In genomic region chr17:38440614-38441397, GRCh38 we compare ENCODE assay signal across 1 cellular context.
TF ChIP-seq lines count a peak whose summit lies in the region.

No MANE protein-coding gene starts in this region.

TF ChIP-seq in H1, 55 proteins besides CTCF, POLR2A, EP300 and RAD21 (continued from another document):
- TF ChIP-seq ATF2 (IDR thresholded peaks at IDR 0.05; ENCODE audit: low read length) (no peak), CBX5 (IDR thresholded peaks at IDR 0.05; ENCODE audit: low read depth, low read length) (no peak), CBX8 (IDR thresholded peaks at IDR 0.05; ENCODE audit: borderline replicate concordance, low read depth, low read length) (no peak), CHD2 (IDR thresholded peaks at IDR 0.05; ENCODE audit: low read length) (peak; percentile 15; the same call in 1 of the 2 replicates), NRF1 (IDR thresholded peaks at IDR 0.05; ENCODE audit: low read depth, low read length) (no peak), SP1 (IDR thresholded peaks at IDR 0.05; ENCODE audit: low read depth, low read length) (peak; percentile 53; the same call in 1 of the 2 replicates), JUN (IDR thresholded peaks at IDR 0.05; ENCODE audit: low read depth, low read length) (no peak), KDM5A (IDR thresholded peaks at IDR 0.05; ENCODE audit: low read length) (no peak), HDAC6 (IDR thresholded peaks at IDR 0.05; ENCODE audit: low read depth, low read length) (no peak), POU5F1 (IDR thresholded peaks at IDR 0.05; ENCODE audit: low read depth, low read length) (no peak), MAFK (IDR thresholded peaks at IDR 0.05; ENCODE audit: low read depth, low read length) (no peak), ZNF274 (IDR thresholded peaks at IDR 0.05; ENCODE audit: borderline replicate concordance, extremely low read depth, low read length) (no peak), SP4 (IDR thresholded peaks at IDR 0.05; ENCODE audit: low read length) (no peak), ASH2L (IDR thresholded peaks at IDR 0.05; ENCODE audit: low read length) (peak; percentile 50), SAP30 (IDR thresholded peaks at IDR 0.05; ENCODE audit: insufficient read depth, insufficient replicate concordance, low read length) (no peak), HDAC2 (IDR thresholded peaks at IDR 0.05; ENCODE audit: borderline replicate concordance in 1 of 2, low read depth in 2 of 2, low read length in 2 of 2) (peak in 1 of 2 experiments; percentile 91; a peak in 2 of 4 replicates), TCF12 (IDR thresholded peaks at IDR 0.05; ENCODE audit: low read depth, low read length) (0 out of 2 replicates have a peak, but pooled peaks have one; percentile 71), BCL11A (IDR thresholded peaks at IDR 0.05; ENCODE audit: low read depth in 2 of 2, low read length in 2 of 2) (no peak), GTF2F1 (IDR thresholded peaks at IDR 0.05; ENCODE audit: borderline replicate concordance, low read depth, low read length) (no peak), EZH2 (IDR thresholded peaks at IDR 0.05; ENCODE audit: low read depth, low read length, severe bottlenecking) (no peak), SIN3A (conservative IDR thresholded peaks at IDR 0.05 in 1 of 2, IDR thresholded peaks at IDR 0.05 in 1 of 2; ENCODE audit: low read depth in 1 of 2, low read length in 2 of 2) (peak in 1 of 2 experiments; percentile 86; a peak in 2 of 4 replicates), SP2 (IDR thresholded peaks at IDR 0.05; ENCODE audit: low read length) (no peak), CREB1 (IDR thresholded peaks at IDR 0.05) (peak; percentile 35), GABPA (IDR thresholded peaks at IDR 0.05; ENCODE audit: borderline replicate concordance, insufficient read depth, low read length) (no peak), USF2 (IDR thresholded peaks at IDR 0.05; ENCODE audit: low read length) (no peak), YY1 (IDR thresholded peaks at IDR 0.05; ENCODE audit: low read depth, low read length) (no peak), RFX5 (IDR thresholded peaks at IDR 0.05; ENCODE audit: borderline replicate concordance, low read depth, low read length) (no peak), EGR1 (IDR thresholded peaks at IDR 0.05; ENCODE audit: borderline replicate concordance, low read depth, low read length) (no peak), CHD1 (IDR thresholded peaks at IDR 0.05; ENCODE audit: low read depth, low read length) (no peak), JUND (IDR thresholded peaks at IDR 0.05; ENCODE audit: low read length) (no peak), NANOG (IDR thresholded peaks at IDR 0.05; ENCODE audit: insufficient read depth, low read depth, low read length, poor library complexity, severe bottlenecking) (peak; percentile 21), KDM1A (IDR thresholded peaks at IDR 0.05; ENCODE audit: borderline replicate concordance, low read length) (no peak), BACH1 (IDR thresholded peaks at IDR 0.05; ENCODE audit: low read length) (no peak), TAF7 (optimal IDR thresholded peaks at IDR 0.05; ENCODE audit: borderline replicate concordance, low read depth, low read length) (no peak), CHD7 (IDR thresholded peaks at IDR 0.05; ENCODE audit: insufficient replicate concordance, low read length) (no peak), CEBPB (IDR thresholded peaks at IDR 0.05; ENCODE audit: low read depth, low read length) (peak; percentile 27; the same call in 1 of the 2 replicates), TEAD4 (IDR thresholded peaks at IDR 0.05; ENCODE audit: low read depth, low read length) (peak; percentile 71), PHF8 (conservative IDR thresholded peaks at IDR 0.05; ENCODE audit: low read depth, low read length) (no peak), SIRT6 (IDR thresholded peaks at IDR 0.05; ENCODE audit: low read length) (no peak), TAF1 (IDR thresholded peaks at IDR 0.05; ENCODE audit: low read depth, low read length) (peak; percentile 52; the same call in 1 of the 2 replicates), RXRA (IDR thresholded peaks at IDR 0.05; ENCODE audit: insufficient read depth, low read depth, low read length) (no peak), FOSL1 (IDR thresholded peaks at IDR 0.05; ENCODE audit: insufficient read depth, low read depth, low read length) (no peak)
- TF ChIP-seq, protein P1, sequence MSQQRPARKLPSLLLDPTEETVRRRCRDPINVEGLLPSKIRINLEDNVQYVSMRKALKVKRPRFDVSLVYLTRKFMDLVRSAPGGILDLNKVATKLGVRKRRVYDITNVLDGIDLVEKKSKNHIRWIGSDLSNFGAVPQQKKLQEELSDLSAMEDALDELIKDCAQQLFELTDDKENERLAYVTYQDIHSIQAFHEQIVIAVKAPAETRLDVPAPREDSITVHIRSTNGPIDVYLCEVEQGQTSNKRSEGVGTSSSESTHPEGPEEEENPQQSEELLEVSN (IDR thresholded peaks at IDR 0.05) = no peak
- TF ChIP-seq, protein P2, sequence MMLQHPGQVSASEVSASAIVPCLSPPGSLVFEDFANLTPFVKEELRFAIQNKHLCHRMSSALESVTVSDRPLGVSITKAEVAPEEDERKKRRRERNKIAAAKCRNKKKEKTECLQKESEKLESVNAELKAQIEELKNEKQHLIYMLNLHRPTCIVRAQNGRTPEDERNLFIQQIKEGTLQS (IDR thresholded peaks at IDR 0.05; ENCODE audit: insufficient read depth, low read depth, low read length) = no peak
